Comparison of ENCODE assay signal across 13 cellular contexts in genomic region chr12:131617596-131618302, GRCh38.
"Had no signal": no experiment of that assay in that cellular context is flagged by ENCODE, and none has a peak within 500 bp of the region (broad histone marks: within the 10 kb centered on the region; RNA-seq: fewer than 3 reads in every experiment).

No MANE protein-coding gene starts in this region.

- H3K4me1 ChIP-seq: foreskin keratinocyte, pancreas, prostate gland, stomach had no signal

- H3K36me3 ChIP-seq: pancreas, prostate gland, stomach had no signal

- DNase-seq: foreskin keratinocyte; naive thymus-derived CD4-positive, alpha-beta T cell; nucleus accumbens; pancreas; stimulated activated CD4-positive, alpha-beta T cell treated with anti-CD3 and anti-CD28 coated beads, Interleukin-12 subunit alpha, Interleukin-12 subunit beta, amount 100 ng/mL, for 4 hours; stimulated activated naive CD4-positive, alpha-beta T cell; stomach; substantia nigra had no signal

- H3K27me3 ChIP-seq: foreskin keratinocyte, pancreas had no signal

- H3K9me3 ChIP-seq: pancreas, prostate gland, stomach had no signal

- FAIRE-seq: colon, pancreas, urothelium cell line had no signal

- ATAC-seq: foreskin keratinocyte; naive thymus-derived CD4-positive, alpha-beta T cell; pancreas; sciatic nerve had no signal

- H3K4me3 ChIP-seq: pancreas, prostate gland, skin epidermis, stomach had no signal

- H3K27ac ChIP-seq: foreskin keratinocyte, pancreas, prostate gland, skin epidermis, stomach had no signal
